ENCODE assay signal across 14 cellular contexts in genomic region chr5:55036477-55036876, GRCh38. TPM values are rescaled to one million over a fixed set of nuclear protein-coding genes. Genes with fewer than 3 reads are reported as not detected.
DNase-seq lines count a peak whose midpoint lies in the region; ATAC-seq, FAIRE-seq and TF ChIP-seq lines count a peak whose summit lies in the region.
"Had no signal": no experiment of that assay in that cellular context is flagged by ENCODE, and none has a peak within 500 bp of the region (broad histone marks: within the 10 kb centered on the region; RNA-seq: fewer than 3 reads in every experiment).

No MANE protein-coding gene starts in this region.

- no peaks in the 10 kb centered on the region for H3K27me3 ChIP-seq in CD4-positive, alpha-beta T cell (ENCODE audit: control insufficient read depth, insufficient read depth, low read length)

- ATAC-seq in CD4-positive, alpha-beta T cell (ENCODE audit: poor library complexity): no peak
- ATAC-seq in natural killer cell: no peak

- TF ChIP-seq CTCF in CD4-positive, alpha-beta T cell (IDR thresholded peaks at IDR 0.05): no peak
- TF ChIP-seq CTCF in natural killer cell (IDR thresholded peaks at IDR 0.05): no peak

- peak overlapping the region; percentile 80 for H3K27ac Mint-ChIP-seq in CD4-positive, alpha-beta T cell
- H3K27ac Mint-ChIP-seq in natural killer cell: peak overlapping the region; percentile 95 to 97
- H3K27ac Mint-ChIP-seq: IgD-negative memory B cell had no signal

- H3K9me3 Mint-ChIP-seq in CD4-positive, alpha-beta T cell: no peaks in the 10 kb centered on the region
- no peaks in the 10 kb centered on the region for H3K9me3 Mint-ChIP-seq in natural killer cell
- H3K9me3 Mint-ChIP-seq: IgD-negative memory B cell had no signal

- DNase-seq in CD4-positive, alpha-beta T cell: no peak
- peak; percentile 40 for DNase-seq in HCEC 1CT
- peak; percentile 53 for DNase-seq in astrocyte of the hippocampus (ENCODE audit: low read depth, low spot score)
- DNase-seq in natural killer cell: no peak
- no peak for DNase-seq in occipital lobe (lab: John Stamatoyannopoulos, UW)
- DNase-seq in GM12891 (ENCODE audit: insufficient read length, low spot score): no peak
- no peak for DNase-seq in T-helper 9 cell
- DNase-seq: activated gamma-delta T cell treated with Interleukin-2 at 50 U/mL for 16 hours, dorsolateral prefrontal cortex, NCI-H526 treated with DMSO at 0.1 percent for 48 hours had no signal

- POLR2A ChIA-PET in CD4-positive, alpha-beta T cell (lab: Charles Lee): interaction anchor here (0.6 to 3.3 kb wide), 11 partner anchors 9 to 130 kb away, joined by 3 to 25 read pairs (median 13); partner anchors contain the start of gene GZMK

- no peak for TF ChIP-seq POLR2A in GM12891 (IDR thresholded peaks at IDR 0.05; ENCODE audit: low read depth, low read length)

- no peak overlapping the region for H3K4me3 Mint-ChIP-seq in CD4-positive, alpha-beta T cell
- peak overlapping the region; percentile 79 for H3K4me3 Mint-ChIP-seq in natural killer cell

- CTCF ChIA-PET in CD4-positive, alpha-beta T cell (lab: Charles Lee): interaction anchor here (1.2 to 1.3 kb wide), 2 partner anchors 25 to 92 kb away, joined by 4 read pairs; no protein-coding TSS in a partner anchor

- H3K4me1 Mint-ChIP-seq in CD4-positive, alpha-beta T cell (ENCODE audit: low read depth): peaks cover 44% of the 10 kb centered on the region
- H3K4me1 Mint-ChIP-seq in natural killer cell: peaks cover 29 to 36% of the 10 kb centered on the region in 2 donors

- H3K27me3 Mint-ChIP-seq in CD4-positive, alpha-beta T cell: no peaks in the 10 kb centered on the region
- no peaks in the 10 kb centered on the region for H3K27me3 Mint-ChIP-seq in natural killer cell (ENCODE audit: low read depth in 2 of 2)

- no peaks in the 10 kb centered on the region for H3K36me3 Mint-ChIP-seq in CD4-positive, alpha-beta T cell (ENCODE audit: low read depth)
- H3K36me3 Mint-ChIP-seq in natural killer cell: no peaks in the 10 kb centered on the region
- H3K36me3 Mint-ChIP-seq: IgD-negative memory B cell had no signal

- no peak for FAIRE-seq in GM12891 (lab: Jason Lieb, UNC)

- intact Hi-C loops in CD4-positive, alpha-beta T cell (cut with DNase I, micrococcal nuclease): loop anchor here in 1 of 2 experiments (2.0 kb wide), 1 partner anchor 66 kb away; the partner anchor contains the start of gene GZMA
- intact Hi-C loops in natural killer cell (cut with micrococcal nuclease): loop anchor here (2.0 to 5.0 kb wide), 3 partner anchors 36 to 294 kb away; no protein-coding TSS in a partner anchor

- H3K9me3 ChIP-seq in CD4-positive, alpha-beta T cell (ENCODE audit: control insufficient read depth, low read length): no peaks in the 10 kb centered on the region
- H3K9me3 ChIP-seq: thoracic aorta had no signal

- peak overlapping the region; percentile 55 for H3K27ac ChIP-seq in CD4-positive, alpha-beta T cell (ENCODE audit: low read depth, low read length)
- H3K27ac ChIP-seq: dorsolateral prefrontal cortex, thoracic aorta had no signal

TF ChIP-seq in GM12891, 5 proteins besides CTCF, POLR2A, EP300 and RAD21:
- TF ChIP-seq PAX5 (IDR thresholded peaks at IDR 0.05; ENCODE audit: insufficient read depth, low read length, severe bottlenecking): no peak
- no peak for TF ChIP-seq SPI1 (IDR thresholded peaks at IDR 0.05; ENCODE audit: low read depth, low read length)

RNA-seq across cellular contexts. Expression of gene GZMK, which starts 12.4 kb away (rescaled TPM):
- total RNA-seq in CD4-positive, alpha-beta T cell: 1 to 10 TPM; 4.5 to 7.0 TPM
- 10 to 100 TPM; 24.5 to 40.9 (median 30.3) TPM for total RNA-seq in natural killer cell
- total RNA-seq in occipital lobe: not detected
- polyA plus RNA-seq in GM12891 (2012; ENCODE audit: low read depth, missing spikeins): not detected
- total RNA-seq: kidney epithelial cell had no signal
- polyA plus RNA-seq: neural cell had no signal

RNA-seq across cellular contexts. Expression of gene ESM1, which starts 51.1 kb away (rescaled TPM):
- not detected for total RNA-seq in CD4-positive, alpha-beta T cell
- total RNA-seq in natural killer cell (1 to 10 TPM in 1 of 3 donors, under 1 TPM in 2; 0.87 to 1.2 (median 0.95) TPM), occipital lobe (0.47 TPM)
- polyA plus RNA-seq in GM12891 (2012; ENCODE audit: low read depth, missing spikeins): not detected
- polyA plus RNA-seq: neural cell had no signal

Comparison
In these comparisons a context has a peak if more than half of its experiments do, and no peak if none do; other contexts are left out.
1. DNase-seq: peak in HCEC 1CT (single experiment) and astrocyte of the hippocampus (single experiment); none in CD4-positive, alpha-beta T cell (0 of 10), natural killer cell (single experiment), occipital lobe (single experiment), GM12891 (single experiment) and T-helper 9 cell (single experiment).